Comparison of ENCODE assay signal across 23 cellular contexts in genomic region chr17:2947588-2947950, GRCh38.
DNase-seq lines count a peak whose midpoint lies in the region; ATAC-seq and TF ChIP-seq lines count a peak whose summit lies in the region.
"Had no signal": no experiment of that assay in that cellular context is flagged by ENCODE, and none has a peak within 500 bp of the region (broad histone marks: within the 10 kb centered on the region; RNA-seq: fewer than 3 reads in every experiment).

No MANE protein-coding gene starts in this region.

- no peak overlapping the region for H3K4me3 ChIP-seq in endodermal cell (ENCODE audit: low read length)
- H3K4me3 ChIP-seq in spleen: no peak overlapping the region
- H3K4me3 ChIP-seq: GM23338, SK-N-MC had no signal

- no peaks in the 10 kb centered on the region for H3K4me1 Mint-ChIP-seq in endodermal cell
- peaks cover 66 to 83% of the 10 kb centered on the region in 2 donors for H3K4me1 Mint-ChIP-seq in natural killer cell

- no peaks in the 10 kb centered on the region for H3K27me3 Mint-ChIP-seq in endodermal cell (ENCODE audit: insufficient read depth)
- no peaks in the 10 kb centered on the region for H3K27me3 Mint-ChIP-seq in natural killer cell (ENCODE audit: low read depth in 2 of 2)

- peak; percentile 34 for DNase-seq in Right ventricle myocardium superior
- DNase-seq in Right ventricle myocardium inferior (ENCODE audit: missing footprints): no peak
- peak; percentile 36 for DNase-seq in endodermal cell
- no peak for DNase-seq in natural killer cell
- peak; percentile 7 for DNase-seq in spleen
- no peak for DNase-seq in GM13977 (ENCODE audit: low spot score)
- no peak for DNase-seq in stimulated activated CD4-positive, alpha-beta T cell treated with anti-CD3 and anti-CD28 coated beads, Interleukin-2, amount 100 ng/mL, for 48 hours
- DNase-seq: AML-193; C1 segment of cervical spinal cord; CD8-positive, alpha-beta T cell; DND-41; KG1; NCI-H1092 treated with DMSO at 0.1 percent for 48 hours; NCI-H146; NCI-H2081; NCI-H2171; NCI-H524 treated with DMSO at 0.1 percent for 48 hours; NCI-H82; SHP77 treated with DMSO at 0.1 percent for 48 hours had no signal

- H3K9me3 ChIP-seq in endodermal cell (ENCODE audit: control insufficient read depth, low read length): no peaks in the 10 kb centered on the region
- no peaks in the 10 kb centered on the region for H3K9me3 ChIP-seq in spleen

- no peak overlapping the region for H3K27ac Mint-ChIP-seq in endodermal cell
- H3K27ac Mint-ChIP-seq in natural killer cell: peak overlapping the region; percentile 69 to 73
- H3K27ac Mint-ChIP-seq: CD8-positive, alpha-beta T cell had no signal

- in situ Hi-C loops in GM13977 (cut with MboI; ENCODE audit: low pct_unique_long_range_greater_than_20kb, low sequenced_read_pairs, unreplicated experiment): no loop called here

- no peak overlapping the region for H3K9ac ChIP-seq in endodermal cell (ENCODE audit: extremely low read depth, low read length, poor library complexity, severe bottlenecking)

- H3K36me3 ChIP-seq in endodermal cell (ENCODE audit: control insufficient read depth, insufficient read depth, low read length): no peaks in the 10 kb centered on the region
- H3K36me3 ChIP-seq in spleen: no peaks in the 10 kb centered on the region

- H3K36me3 Mint-ChIP-seq in endodermal cell (ENCODE audit: low read depth) (peaks cover 2% of the 10 kb centered on the region), natural killer cell (no peaks in the 10 kb centered on the region)

- H3K4me1 ChIP-seq in endodermal cell (ENCODE audit: control insufficient read depth, insufficient read depth, low read length) (no peaks in the 10 kb centered on the region), spleen (peaks cover 0 to 25% (median 6%) of the 10 kb centered on the region in 6 donors)

- no peak for TF ChIP-seq CTCF in endodermal cell (conservative IDR thresholded peaks at IDR 0.05)
- TF ChIP-seq CTCF in natural killer cell (IDR thresholded peaks at IDR 0.05): no peak
- no peak for TF ChIP-seq CTCF in spleen (IDR thresholded peaks at IDR 0.05 in 8 of 11, conservative IDR thresholded peaks at IDR 0.05 in 3 of 11)
- no peak for TF ChIP-seq CTCF in GM13977 (IDR thresholded peaks at IDR 0.05; ENCODE audit: extremely low read depth, insufficient read depth, missing control alignments)

- H3K4me3 Mint-ChIP-seq in endodermal cell (no peak overlapping the region), natural killer cell (no peak overlapping the region)
- H3K4me3 Mint-ChIP-seq: CD8-positive, alpha-beta T cell; GM23338 had no signal

- no peak overlapping the region for H3K27ac ChIP-seq in endodermal cell (ENCODE audit: low read depth, low read length)
- H3K27ac ChIP-seq in spleen: no peak overlapping the region
- H3K27ac ChIP-seq: 22Rv1, SK-N-MC had no signal

- WGBS in endodermal cell (ENCODE audit: insufficient coverage in 1 of 2, insufficient read length in 1 of 2), 2 experiments: 93 to 94% methylated on average over 11 to 15 of the region's 15 CpGs
- WGBS in spleen, 5 donors: 88 to 93% (median 90%) methylated on average over 15 of the region's 15 CpGs

- intact Hi-C loops in Right ventricle myocardium superior (cut with DNase I) (no loop called here), Right ventricle myocardium inferior (cut with DNase I) (no loop called here), natural killer cell (cut with micrococcal nuclease) (no loop called here), spleen (cut with DNase I; ENCODE audit: low total_unique reads) (no loop called here)

- H3K9me3 Mint-ChIP-seq in endodermal cell: no peaks in the 10 kb centered on the region
- no peaks in the 10 kb centered on the region for H3K9me3 Mint-ChIP-seq in natural killer cell
- H3K9me3 Mint-ChIP-seq: CD8-positive, alpha-beta T cell; GM23338 had no signal

- TF ChIP-seq POLR2A in spleen (IDR thresholded peaks at IDR 0.05): no peak

- ATAC-seq in Right ventricle myocardium superior (ENCODE audit: poor library complexity): no peak
- no peak for ATAC-seq in Right ventricle myocardium inferior
- ATAC-seq in natural killer cell: no peak
- no peak for ATAC-seq in GM18861 (IDR thresholded peaks at IDR 0.05; ENCODE audit: unreplicated experiment)
- ATAC-seq: CD8-positive, alpha-beta T cell had no signal

- H3K27me3 ChIP-seq in endodermal cell (ENCODE audit: control insufficient read depth, insufficient read depth, low read length, poor library complexity, severe bottlenecking) (no peaks in the 10 kb centered on the region), spleen (replicated peaks in 1 of 7) (peaks cover 0 to 5% (median 0%) of the 10 kb centered on the region in 7 donors)

Comparison
In these comparisons a context has a peak if more than half of its experiments do, and no peak if none do; other contexts are left out.
1. DNase-seq: peak in Right ventricle myocardium superior (single experiment), endodermal cell (single experiment) and spleen (single experiment); none in Right ventricle myocardium inferior (single experiment), natural killer cell (single experiment), GM13977 (single experiment) and stimulated activated CD4-positive, alpha-beta T cell treated with anti-CD3 and anti-CD28 coated beads, Interleukin-2, amount 100 ng/mL, for 48 hours (0 of 2).